ENCODE assay signal across 8 cellular contexts in the genomic region with DNA sequence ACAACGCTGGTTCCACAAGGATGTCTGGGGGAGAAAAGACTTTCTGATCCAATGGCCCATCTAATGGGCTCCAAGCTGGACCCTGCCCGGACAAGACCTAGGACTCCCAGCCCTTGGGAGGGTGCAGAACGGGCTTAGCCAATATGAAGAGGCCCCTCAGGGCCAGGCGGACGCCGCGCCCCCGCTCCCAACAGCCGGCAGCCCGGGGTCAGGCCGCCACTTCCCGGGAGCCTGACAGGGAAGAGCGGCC. TPM values are rescaled to one million over a fixed set of nuclear protein-coding genes. Genes with fewer than 3 reads are reported as not detected.
DNase-seq lines count a peak whose midpoint lies in the region; ATAC-seq, FAIRE-seq and TF ChIP-seq lines count a peak whose summit lies in the region.

No MANE protein-coding gene starts in this region.

- no TSS peak for BruUV-seq in PC-3 (replicated peaks; lab: Mats Ljungman, UMichigan)

- DNase-seq in BE2C (no peak), PC-3 (no peak), epithelial cell of prostate (ENCODE audit: low read depth, low spot score) (no peak), neural progenitor cell (ENCODE audit: low spot score) (no peak), RCC 7860 (ENCODE audit: low spot score) (no peak), COLO829 (ENCODE audit: low spot score) (no peak), GM10266 (ENCODE audit: extremely low spot score) (no peak)
- no peak for DNase-seq in stimulated activated CD4-positive, alpha-beta T cell treated with anti-CD3 and anti-CD28 coated beads, Interleukin-12 subunit alpha, Interleukin-12 subunit beta, amount 100 ng/mL, for 4 hours

- peaks cover 49% of the 10 kb centered on the region for H3K79me2 ChIP-seq in PC-3 (ENCODE audit: low read length)
- H3K79me2 ChIP-seq in neural progenitor cell (ENCODE audit: low read depth): no peaks in the 10 kb centered on the region

- intact Hi-C loops in PC-3 (cut with micrococcal nuclease): loop anchor here (5.0 kb wide), 1 partner anchor 65 kb away; a partner anchor contains a TSS

- H4K20me1 ChIP-seq in PC-3 (ENCODE audit: low read length): no peaks in the 10 kb centered on the region
- no peaks in the 10 kb centered on the region for H4K20me1 ChIP-seq in neural progenitor cell (ENCODE audit: low read depth)

- H3F3A ChIP-seq in PC-3 (ENCODE audit: low read length, unreplicated experiment) (no peaks in the 10 kb centered on the region), neural progenitor cell (ENCODE audit: low read depth) (no peaks in the 10 kb centered on the region)

- H3K36me3 Mint-ChIP-seq in neural progenitor cell: no peaks in the 10 kb centered on the region

- ATAC-seq in PC-3: no peak

- H3K27me3 ChIP-seq in BE2C (no peaks in the 10 kb centered on the region), PC-3 (ENCODE audit: low read length) (no peaks in the 10 kb centered on the region), neural progenitor cell (peaks cover 49% of the 10 kb centered on the region)

- POLR2A ChIA-PET in PC-3 (lab: Charles Lee; ENCODE audit: unreplicated experiment): interaction anchor here (0.7 kb wide), 1 partner anchor 37 kb away, joined by 3 read pairs; no protein-coding TSS in a partner anchor

- peak overlapping the region; percentile 84 for H3K4me3 Mint-ChIP-seq in neural progenitor cell

- H3K4me3 ChIP-seq in BE2C (ENCODE audit: low read depth, low read length): peak overlapping the region; percentile 59
- H3K4me3 ChIP-seq in PC-3 (ENCODE audit: low read length): peak overlapping the region; percentile 69
- peak overlapping the region; percentile 74 for H3K4me3 ChIP-seq in neural progenitor cell

- no peaks in the 10 kb centered on the region for H3K9me2 ChIP-seq in PC-3 (replicated peaks; ENCODE audit: low read length)

- H3K4me2 ChIP-seq in PC-3 (ENCODE audit: low read length): peak overlapping the region; percentile 87
- H3K4me2 ChIP-seq in neural progenitor cell: peak overlapping the region; percentile 85

- no peak for FAIRE-seq in RCC 7860 (lab: Jason Lieb, UNC)

- H3K27ac Mint-ChIP-seq in neural progenitor cell: no peak overlapping the region

- H2AFZ ChIP-seq in PC-3 (ENCODE audit: low read length) (peak overlapping the region; percentile 81; the same call in 1 of the 2 replicates), neural progenitor cell (replicated peaks) (peak overlapping the region; percentile 98)

- H3K9me3 ChIP-seq in BE2C (no peaks in the 10 kb centered on the region), PC-3 (ENCODE audit: low read length) (no peaks in the 10 kb centered on the region), neural progenitor cell (ENCODE audit: low read depth) (no peaks in the 10 kb centered on the region)

- CTCF ChIA-PET in PC-3 (lab: Charles Lee): interaction anchor here (1.1 kb wide), 1 partner anchor 11 kb away, joined by 3 read pairs; no protein-coding TSS in a partner anchor

- TF ChIP-seq CTCF in BE2C (IDR thresholded peaks at IDR 0.05; ENCODE audit: low read depth, low read length): no peak
- no peak for TF ChIP-seq CTCF in PC-3 (conservative IDR thresholded peaks at IDR 0.05; ENCODE audit: low read depth, low read length)
- TF ChIP-seq CTCF in neural progenitor cell (IDR thresholded peaks at IDR 0.05): no peak
- TF ChIP-seq CTCF in GM10266 (IDR thresholded peaks at IDR 0.05; ENCODE audit: control insufficient read depth, insufficient read depth, low read depth, missing control alignments): no peak

- H3K9ac ChIP-seq in PC-3 (ENCODE audit: low read length) (peak overlapping the region; percentile 59), neural progenitor cell (no peak overlapping the region)

- H3K27me3 Mint-ChIP-seq in neural progenitor cell (ENCODE audit: insufficient read depth, low read depth): peaks cover 23% of the 10 kb centered on the region

- H3K4me1 ChIP-seq in BE2C (peaks cover 11% of the 10 kb centered on the region), PC-3 (ENCODE audit: insufficient read depth, low read length) (peaks cover 20% of the 10 kb centered on the region), neural progenitor cell (peaks cover 3% of the 10 kb centered on the region)

- H3K27ac ChIP-seq in PC-3 (ENCODE audit: low read length) (peak overlapping the region; percentile 30; the same call in 1 of the 2 replicates), epithelial cell of prostate (peak overlapping the region; percentile 68), neural progenitor cell (no peak overlapping the region)

- H3K36me3 ChIP-seq in BE2C (no peaks in the 10 kb centered on the region), PC-3 (ENCODE audit: low read depth, low read length) (no peaks in the 10 kb centered on the region), neural progenitor cell (no peaks in the 10 kb centered on the region)

- peaks cover 11% of the 10 kb centered on the region for H3K4me1 Mint-ChIP-seq in neural progenitor cell

- no peaks in the 10 kb centered on the region for H3K9me3 Mint-ChIP-seq in neural progenitor cell

RNA-seq across cellular contexts. Expression of a gene that starts 0.5 kb away (rescaled TPM):
- polyA plus RNA-seq in BE2C (2012; ENCODE audit: insufficient read depth, insufficient read length, low read depth): 20.3 TPM
- total RNA-seq in PC-3 (2014; rRNA removed): 38.7 and 43.6 TPM in 2 replicates
- total RNA-seq in neural progenitor cell (ENCODE audit: low replicate concordance): 12.4 and 15.9 TPM in 2 replicates

RNA-seq across cellular contexts. Expression of a gene that starts 30.3 kb away (rescaled TPM):
- 101 TPM for polyA plus RNA-seq in BE2C (2012; ENCODE audit: insufficient read depth, insufficient read length, low read depth)
- 26.5 and 27.8 TPM in 2 replicates for total RNA-seq in PC-3 (2014; rRNA removed)
- 8.3 and 10.3 TPM in 2 replicates for total RNA-seq in neural progenitor cell (ENCODE audit: low replicate concordance)
